ENCODE assay signal across 10 cellular contexts in the genomic region with DNA sequence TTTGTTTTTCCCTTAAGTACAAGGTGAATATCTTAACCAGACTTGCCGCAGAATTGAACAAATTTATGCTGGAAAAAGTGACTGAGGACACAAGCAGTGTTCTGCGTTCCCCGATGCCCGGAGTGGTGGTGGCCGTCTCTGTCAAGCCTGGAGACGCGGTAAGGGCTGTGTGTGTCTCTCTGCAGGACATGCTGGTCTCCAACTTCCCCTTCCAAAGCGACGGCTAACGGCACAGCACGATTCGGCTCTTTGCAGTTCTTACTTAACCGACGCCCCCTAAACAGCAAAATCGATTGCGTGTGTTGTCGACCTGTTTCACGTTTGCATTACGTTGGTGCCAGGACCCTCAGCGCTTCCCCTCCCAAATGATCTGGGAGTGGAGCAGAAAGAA.
DNase-seq lines count a peak whose midpoint lies in the region; TF ChIP-seq lines count a peak whose summit lies in the region.
"Had no signal": no experiment of that assay in that cellular context is flagged by ENCODE, and none has a peak within 500 bp of the region (broad histone marks: within the 10 kb centered on the region; RNA-seq: fewer than 3 reads in every experiment).

No MANE protein-coding gene starts in this region.

- intact Hi-C loops in ovary (cut with DNase I) = loop anchor here (10.0 kb wide), 4 partner anchors 401 to 861 kb away; no protein-coding TSS in a partner anchor

- TF ChIP-seq POLR2A in ovary (IDR thresholded peaks at IDR 0.05) = no peak

- TF ChIP-seq EP300 in ovary (IDR thresholded peaks at IDR 0.05) = no peak

- H3K27me3 ChIP-seq in H7 (ENCODE audit: control insufficient read depth, insufficient read depth, low read length) = no peaks in the 10 kb centered on the region
- no peaks in the 10 kb centered on the region for H3K27me3 ChIP-seq in neutrophil
- no peaks in the 10 kb centered on the region for H3K27me3 ChIP-seq in ovary
- H3K27me3 ChIP-seq: SJSA1 had no signal

- H3K9me3 ChIP-seq in SK-N-MC (ENCODE audit: low read depth, low read length) (no peaks in the 10 kb centered on the region), neutrophil (no peaks in the 10 kb centered on the region), ovary (no peaks in the 10 kb centered on the region)
- H3K9me3 ChIP-seq: SJSA1 had no signal

- peaks cover 57% of the 10 kb centered on the region in 2 experiments for H3K4me1 ChIP-seq in neutrophil (ENCODE audit: control insufficient read depth in 1 of 2, insufficient read depth in 1 of 2, low read depth in 1 of 2, low read length in 1 of 2)
- H3K4me1 ChIP-seq in ovary (ENCODE audit: insufficient read depth) = no peaks in the 10 kb centered on the region

- DNase-seq in H7 = peak; percentile 13
- DNase-seq in NCI-H2227 (lab: John Stamatoyannopoulos, UW; ENCODE audit: unreplicated experiment) = peak; percentile 22
- no peak for DNase-seq in SK-N-MC (ENCODE audit: low read depth, low spot score)
- no peak for DNase-seq in NCI-H1436 treated with DMSO at 0.1 percent for 48 hours (lab: John Stamatoyannopoulos, UW)
- DNase-seq in NCI-H1092 treated with DMSO at 0.1 percent for 48 hours (lab: John Stamatoyannopoulos, UW) = no peak
- DNase-seq in ovary = no peak

- 34 to 54% (median 48%) methylated on average over 20 of the region's 20 CpGs for WGBS in ovary, 3 donors

- H3K9ac ChIP-seq in SK-N-MC (ENCODE audit: insufficient read length) = peak overlapping the region; percentile 48

- no peaks in the 10 kb centered on the region for H3K36me3 ChIP-seq in H7 (replicated peaks; ENCODE audit: control insufficient read depth, insufficient read depth, low read length)
- H3K36me3 ChIP-seq in SK-N-MC (ENCODE audit: insufficient read depth, low read length) = no peaks in the 10 kb centered on the region; the same call in 1 of the 2 replicates
- no peaks in the 10 kb centered on the region for H3K36me3 ChIP-seq in neutrophil
- no peaks in the 10 kb centered on the region for H3K36me3 ChIP-seq in ovary
- H3K36me3 ChIP-seq: SJSA1 had no signal

- H3K4me3 ChIP-seq in H7 (ENCODE audit: insufficient read depth, low read depth, low read length) (no peak overlapping the region), SK-N-MC (no peak overlapping the region), neutrophil (ENCODE audit: low read depth in 1 of 2, low read length in 1 of 2) (peak overlapping the region in 1 of 2 experiments; percentile 37), ovary (no peak overlapping the region)
- H3K4me3 ChIP-seq: PC-9, SJSA1 had no signal

- H3K27ac ChIP-seq in SK-N-MC (peak overlapping the region; percentile 96), neutrophil (peak overlapping the region; percentile 88), ovary (no peak overlapping the region)
- H3K27ac ChIP-seq: HL-60, PC-9, SJSA1 had no signal

- TF ChIP-seq CTCF in neutrophil (IDR thresholded peaks at IDR 0.05) (no peak), ovary (IDR thresholded peaks at IDR 0.05) (no peak)

Comparison
In these comparisons a context has a peak if more than half of its experiments do, and no peak if none do; other contexts are left out.
1. DNase-seq: peak in H7 (single experiment) and NCI-H2227 (single experiment); none in SK-N-MC (single experiment), NCI-H1436 treated with DMSO at 0.1 percent for 48 hours (single experiment), NCI-H1092 treated with DMSO at 0.1 percent for 48 hours (single experiment) and ovary (0 of 5).
2. H3K27ac ChIP-seq: peak in SK-N-MC (single experiment) and neutrophil (single experiment); none in ovary (0 of 2).